9 cellular contexts compared by ENCODE assay signal in the genomic region with DNA sequence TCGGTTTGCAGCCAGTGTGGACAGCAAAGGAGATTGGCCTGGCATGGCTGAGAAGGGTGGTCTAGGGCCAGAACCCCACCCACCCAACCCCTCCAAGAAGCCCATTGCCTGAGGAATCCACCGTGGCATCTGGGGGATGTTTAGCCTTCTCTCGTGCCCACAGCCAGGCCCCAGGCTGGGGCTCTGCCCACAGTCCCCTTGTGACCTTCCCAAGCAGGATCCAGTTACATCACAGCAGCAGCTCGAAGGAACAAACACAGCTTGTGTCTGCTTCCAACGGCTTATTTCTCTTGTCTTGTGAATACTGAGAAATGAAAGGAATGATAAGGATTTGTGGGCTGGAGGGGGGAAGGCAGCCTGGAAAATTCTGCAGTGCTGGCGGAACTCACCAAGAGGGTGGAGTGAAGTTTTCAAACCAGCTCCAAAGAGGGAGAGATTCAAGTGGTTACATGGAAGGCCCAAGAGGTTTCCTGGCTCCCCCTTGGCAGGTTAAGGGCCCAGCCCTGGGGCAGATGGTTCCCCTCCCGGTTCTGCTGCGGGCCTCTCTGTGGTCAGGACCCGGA.
A peak's percentile ranks its signal among the peaks of the same experiment; 100 is the strongest.
DNase-seq lines count a peak whose midpoint lies in the region; ATAC-seq, FAIRE-seq and TF ChIP-seq lines count a peak whose summit lies in the region.
"Had no signal": no experiment of that assay in that cellular context is flagged by ENCODE, and none has a peak within 500 bp of the region (broad histone marks: within the 10 kb centered on the region; RNA-seq: fewer than 3 reads in every experiment).

No MANE protein-coding gene starts in this region.

- H3K4me1 Mint-ChIP-seq in neural progenitor cell (peaks cover 16% of the 10 kb centered on the region), immature natural killer cell (peaks cover 0 to 2% of the 10 kb centered on the region in 2 donors)
- peaks cover 5% of the 10 kb centered on the region for H3K4me1 Mint-ChIP-seq in activated T-cell treated with anti-CD3 and anti-CD28 coated beads, Interleukin-2, amount 50 U/mL, for 72 hours (ENCODE audit: low read depth)

- H3K9me3 ChIP-seq in neural progenitor cell (ENCODE audit: low read depth), result no peaks in the 10 kb centered on the region

- peak overlapping the region; percentile 8 for H2AFZ ChIP-seq in neural progenitor cell (replicated peaks)

- H3K4me3 ChIP-seq in AG04449 (ENCODE audit: low read depth, low read length), result no peak overlapping the region
- no peak overlapping the region for H3K4me3 ChIP-seq in fibroblast of mammary gland (ENCODE audit: control insufficient read depth, low read depth, low read length)
- no peak overlapping the region for H3K4me3 ChIP-seq in neural progenitor cell

- CTCF ChIA-PET in AG04449 (lab: Yijun Ruan, JAX), result interaction anchor here (1.3 kb wide), 1 partner anchor 149 kb away, joined by 4 read pairs; no protein-coding TSS in a partner anchor

- peak overlapping the region; percentile 91 for H3K27ac Mint-ChIP-seq in neural progenitor cell
- H3K27ac Mint-ChIP-seq in activated T-cell treated with anti-CD3 and anti-CD28 coated beads, Interleukin-2, amount 50 U/mL, for 72 hours, result no peak overlapping the region
- H3K27ac Mint-ChIP-seq in immature natural killer cell, result peak overlapping the region in 1 of 6 donors; percentile 50

- no peak overlapping the region for H3K9ac ChIP-seq in neural progenitor cell

- H3F3A ChIP-seq in neural progenitor cell (ENCODE audit: low read depth), result peaks cover 14% of the 10 kb centered on the region

- H3K4me3 Mint-ChIP-seq in neural progenitor cell (peak overlapping the region; percentile 64), immature natural killer cell (no peak overlapping the region)
- no peak overlapping the region for H3K4me3 Mint-ChIP-seq in activated T-cell treated with anti-CD3 and anti-CD28 coated beads, Interleukin-2, amount 50 U/mL, for 72 hours

- DNase-seq in AG04449 (ENCODE audit: low read depth, low spot score) (peak; percentile 97), NCI-H69 (lab: John Stamatoyannopoulos, UW) (peak; percentile 66), fibroblast of mammary gland (ENCODE audit: low read depth) (peak; percentile 63), neural progenitor cell (ENCODE audit: low spot score) (peak; percentile 57), immature natural killer cell (no peak), NAMALWA (ENCODE audit: low spot score) (no peak), GM19239 (ENCODE audit: insufficient read length, low spot score) (no peak)
- DNase-seq in activated T-cell treated with anti-CD3 and anti-CD28 coated beads, Interleukin-2, amount 50 U/mL, for 72 hours, result no peak
- DNase-seq: T-helper 2 cell had no signal

- no peak for ATAC-seq in activated T-cell treated with anti-CD3 and anti-CD28 coated beads, Interleukin-2, amount 50 U/mL, for 72 hours (replicated peaks in 1 of 2)

- no peak for FAIRE-seq in GM19239 (lab: Jason Lieb, UNC)

- H3K27me3 ChIP-seq in neural progenitor cell, result no peaks in the 10 kb centered on the region

- no peaks in the 10 kb centered on the region for H3K36me3 Mint-ChIP-seq in neural progenitor cell
- no peaks in the 10 kb centered on the region for H3K36me3 Mint-ChIP-seq in activated T-cell treated with anti-CD3 and anti-CD28 coated beads, Interleukin-2, amount 50 U/mL, for 72 hours (ENCODE audit: insufficient read depth in 2 of 2)
- no peaks in the 10 kb centered on the region for H3K36me3 Mint-ChIP-seq in immature natural killer cell

- POLR2A ChIA-PET in AG04449 (lab: Yijun Ruan, JAX), result interaction anchor here (1.0 to 1.4 kb wide), 4 partner anchors 13 to 110 kb away, joined by 3 to 12 read pairs (median 4); no protein-coding TSS in a partner anchor

- TF ChIP-seq CTCF in AG04449 (IDR thresholded peaks at IDR 0.05; ENCODE audit: insufficient read depth, low read length, missing control alignments), result no peak
- TF ChIP-seq CTCF in fibroblast of mammary gland (conservative IDR thresholded peaks at IDR 0.05; ENCODE audit: control insufficient read depth, insufficient read depth, low read depth, low read length), result no peak
- no peak for TF ChIP-seq CTCF in neural progenitor cell (IDR thresholded peaks at IDR 0.05)

- H3K4me2 ChIP-seq in neural progenitor cell, result no peak overlapping the region

- no peaks in the 10 kb centered on the region for H4K20me1 ChIP-seq in neural progenitor cell (ENCODE audit: low read depth)

- H3K9me3 Mint-ChIP-seq in neural progenitor cell, result peaks cover 14% of the 10 kb centered on the region
- no peaks in the 10 kb centered on the region for H3K9me3 Mint-ChIP-seq in activated T-cell treated with anti-CD3 and anti-CD28 coated beads, Interleukin-2, amount 50 U/mL, for 72 hours
- H3K9me3 Mint-ChIP-seq in immature natural killer cell, result no peaks in the 10 kb centered on the region

- H3K27ac ChIP-seq in neural progenitor cell, result peak overlapping the region; percentile 41

- H3K79me2 ChIP-seq in neural progenitor cell (ENCODE audit: low read depth), result no peaks in the 10 kb centered on the region

- H3K27me3 Mint-ChIP-seq in neural progenitor cell (ENCODE audit: insufficient read depth, low read depth) (peaks cover 13% of the 10 kb centered on the region), immature natural killer cell (ENCODE audit: low read depth in 3 of 3) (peaks cover 0 to 2% (median 0%) of the 10 kb centered on the region in 3 donors)
- no peaks in the 10 kb centered on the region for H3K27me3 Mint-ChIP-seq in activated T-cell treated with anti-CD3 and anti-CD28 coated beads, Interleukin-2, amount 50 U/mL, for 72 hours (ENCODE audit: low read depth)

- peaks cover 6% of the 10 kb centered on the region for H3K4me1 ChIP-seq in neural progenitor cell

- H3K36me3 ChIP-seq in neural progenitor cell, result no peaks in the 10 kb centered on the region

Comparison
In these comparisons a context has a peak if more than half of its experiments do, and no peak if none do; other contexts are left out.
1. DNase-seq: peak in AG04449 (single experiment), NCI-H69 (single experiment), fibroblast of mammary gland (single experiment) and neural progenitor cell (single experiment); none in activated T-cell treated with anti-CD3 and anti-CD28 coated beads, Interleukin-2, amount 50 U/mL, for 72 hours (0 of 2), immature natural killer cell (0 of 3), NAMALWA (single experiment) and GM19239 (single experiment).